1 cellular context compared by ENCODE assay signal in the genomic region with DNA sequence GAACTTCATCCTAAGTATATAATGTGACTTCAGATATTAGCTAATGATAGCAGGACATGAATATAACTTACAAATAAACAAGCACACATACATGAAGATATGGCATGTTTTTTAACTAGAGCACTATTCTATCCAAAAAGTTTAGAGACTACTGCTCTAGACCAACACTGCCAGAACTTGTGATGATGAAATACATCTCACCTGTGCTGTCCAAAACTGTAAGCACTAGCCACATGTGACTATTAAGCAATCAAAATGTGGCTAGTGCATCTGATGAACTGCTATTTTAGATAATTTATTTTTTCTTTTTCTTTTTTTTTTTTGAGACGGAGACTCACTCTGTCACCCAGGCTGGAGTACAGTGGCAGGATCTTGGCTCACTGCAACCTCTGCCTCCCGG.
TF ChIP-seq lines count a peak whose summit lies in the region.

No MANE protein-coding gene starts in this region.

TF ChIP-seq in liver, 16 proteins besides CTCF, POLR2A, EP300 and RAD21 (continued from another document):
- TF ChIP-seq, protein P1, sequence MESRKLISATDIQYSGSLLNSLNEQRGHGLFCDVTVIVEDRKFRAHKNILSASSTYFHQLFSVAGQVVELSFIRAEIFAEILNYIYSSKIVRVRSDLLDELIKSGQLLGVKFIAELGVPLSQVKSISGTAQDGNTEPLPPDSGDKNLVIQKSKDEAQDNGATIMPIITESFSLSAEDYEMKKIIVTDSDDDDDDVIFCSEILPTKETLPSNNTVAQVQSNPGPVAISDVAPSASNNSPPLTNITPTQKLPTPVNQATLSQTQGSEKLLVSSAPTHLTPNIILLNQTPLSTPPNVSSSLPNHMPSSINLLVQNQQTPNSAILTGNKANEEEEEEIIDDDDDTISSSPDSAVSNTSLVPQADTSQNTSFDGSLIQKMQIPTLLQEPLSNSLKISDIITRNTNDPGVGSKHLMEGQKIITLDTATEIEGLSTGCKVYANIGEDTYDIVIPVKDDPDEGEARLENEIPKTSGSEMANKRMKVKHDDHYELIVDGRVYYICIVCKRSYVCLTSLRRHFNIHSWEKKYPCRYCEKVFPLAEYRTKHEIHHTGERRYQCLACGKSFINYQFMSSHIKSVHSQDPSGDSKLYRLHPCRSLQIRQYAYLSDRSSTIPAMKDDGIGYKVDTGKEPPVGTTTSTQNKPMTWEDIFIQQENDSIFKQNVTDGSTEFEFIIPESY (IDR thresholded peaks at IDR 0.05), result no peak
- TF ChIP-seq MAX (IDR thresholded peaks at IDR 0.05), result no peak
